In genomic region chr7:19989906-19990305, GRCh38 we compare ENCODE assay signal across 14 cellular contexts.
DNase-seq lines count a peak whose midpoint lies in the region; ATAC-seq, FAIRE-seq and TF ChIP-seq lines count a peak whose summit lies in the region.
"Had no signal": no experiment of that assay in that cellular context is flagged by ENCODE, and none has a peak within 500 bp of the region (broad histone marks: within the 10 kb centered on the region; RNA-seq: fewer than 3 reads in every experiment).

No MANE protein-coding gene starts in this region.

- H2BK120ac ChIP-seq in mesenchymal stem cell (ENCODE audit: low read depth, low read length) = no peak overlapping the region

- FAIRE-seq in H54 (lab: Jason Lieb, UNC) = peak; percentile 11
- FAIRE-seq: GM12892, GM19239 had no signal

- TF ChIP-seq CTCF in smooth muscle cell (IDR thresholded peaks at IDR 0.05; ENCODE audit: borderline replicate concordance, insufficient read depth, poor library complexity, severe bottlenecking) = no peak
- TF ChIP-seq CTCF in upper lobe of left lung (IDR thresholded peaks at IDR 0.05) = no peak

- H3K79me2 ChIP-seq in smooth muscle cell (ENCODE audit: low read depth) = no peaks in the 10 kb centered on the region

- no CpG with 5 or more reads among the region's 2 CpGs for WGBS in mesenchymal stem cell
- WGBS in smooth muscle cell (ENCODE audit: low lambda C conversion rate) = 27% methylated on average over 2 of the region's 2 CpGs
- 52 to 56% methylated on average over 2 of the region's 2 CpGs for WGBS in upper lobe of left lung, 2 donors

- no peaks in the 10 kb centered on the region for H4K20me1 ChIP-seq in smooth muscle cell (ENCODE audit: low read depth)

- H3K4me2 ChIP-seq in mesenchymal stem cell (ENCODE audit: low read length, poor library complexity, severe bottlenecking) (no peak overlapping the region), smooth muscle cell (peak overlapping the region; percentile 58)

- DNase-seq in H54 (ENCODE audit: insufficient read length, low spot score) = no peak
- DNase-seq in SK-N-MC (ENCODE audit: low read depth, low spot score) = no peak
- peak; percentile 6 for DNase-seq in mesenchymal stem cell
- DNase-seq in smooth muscle cell (lab: John Stamatoyannopoulos, UW; ENCODE audit: unreplicated experiment) = no peak
- DNase-seq in upper lobe of left lung = no peak
- no peak for DNase-seq in NCI-H1694 treated with DMSO at 0.1 percent for 48 hours (lab: John Stamatoyannopoulos, UW)
- no peak for DNase-seq in posterior vena cava (ENCODE audit: low spot score)
- DNase-seq: BE2C; CD4-positive, alpha-beta memory T cell; DMS79; H7 had no signal

- H3K27ac ChIP-seq in SK-N-MC = peak overlapping the region; percentile 26; the same call in 1 of the 2 replicates
- H3K27ac ChIP-seq in mesenchymal stem cell (ENCODE audit: low read length, poor library complexity, severe bottlenecking) = no peak overlapping the region
- no peak overlapping the region for H3K27ac ChIP-seq in smooth muscle cell (ENCODE audit: low read depth)
- H3K27ac ChIP-seq in upper lobe of left lung = no peak overlapping the region
- H3K27ac ChIP-seq: C4-2B had no signal

- H2BK15ac ChIP-seq in mesenchymal stem cell (ENCODE audit: low read depth, poor library complexity, severe bottlenecking) = no peak overlapping the region

- no peak overlapping the region for H2BK5ac ChIP-seq in mesenchymal stem cell (ENCODE audit: low read depth, low read length, poor library complexity, severe bottlenecking)

- no peak overlapping the region for H3K4ac ChIP-seq in mesenchymal stem cell (ENCODE audit: low read depth in 1 of 2, low read length in 2 of 2)

- H2AK5ac ChIP-seq in mesenchymal stem cell (ENCODE audit: low read length, severe bottlenecking) = no peak overlapping the region

- TF ChIP-seq EP300 in upper lobe of left lung (IDR thresholded peaks at IDR 0.05) = no peak

- no peak overlapping the region for H3K9ac ChIP-seq in SK-N-MC (ENCODE audit: insufficient read length)
- H3K9ac ChIP-seq in mesenchymal stem cell (ENCODE audit: low read length) = no peak overlapping the region
- H3K9ac ChIP-seq in smooth muscle cell (ENCODE audit: low read depth) = no peak overlapping the region

- no peak overlapping the region for H2BK12ac ChIP-seq in mesenchymal stem cell (ENCODE audit: low read length in 2 of 2)

- no peak overlapping the region for H3K23ac ChIP-seq in mesenchymal stem cell (ENCODE audit: low read length in 2 of 2)

- H4K91ac ChIP-seq in mesenchymal stem cell (ENCODE audit: low read length) = no peak overlapping the region

- H3K4me3 ChIP-seq in SK-N-MC (no peak overlapping the region), mesenchymal stem cell (ENCODE audit: insufficient read depth in 1 of 2, low read depth in 1 of 2, low read length in 2 of 2) (no peak overlapping the region), smooth muscle cell (no peak overlapping the region), upper lobe of left lung (no peak overlapping the region)

- intact Hi-C loops in posterior vena cava (cut with DNase I) = no loop called here

- H3K27me3 ChIP-seq in mesenchymal stem cell (ENCODE audit: control insufficient read depth in 1 of 2, insufficient read depth in 1 of 2, low read length in 2 of 2) = no peaks in the 10 kb centered on the region
- no peaks in the 10 kb centered on the region for H3K27me3 ChIP-seq in smooth muscle cell (ENCODE audit: low read depth)
- H3K27me3 ChIP-seq in upper lobe of left lung = no peaks in the 10 kb centered on the region
- H3K27me3 ChIP-seq: BE2C had no signal

- no peaks in the 10 kb centered on the region for H3K79me1 ChIP-seq in mesenchymal stem cell (replicated peaks; ENCODE audit: low read length, poor library complexity, severe bottlenecking)

- no peak overlapping the region for H3K18ac ChIP-seq in mesenchymal stem cell (ENCODE audit: low read depth in 1 of 2, low read length in 2 of 2)

- H3K9me3 ChIP-seq in SK-N-MC (ENCODE audit: low read depth, low read length) (no peaks in the 10 kb centered on the region), mesenchymal stem cell (ENCODE audit: control insufficient read depth, low read length) (peaks cover 8% of the 10 kb centered on the region), smooth muscle cell (replicated peaks; ENCODE audit: low read depth) (no peaks in the 10 kb centered on the region), upper lobe of left lung (no peaks in the 10 kb centered on the region)
- H3K9me3 ChIP-seq: BE2C had no signal

- H3K4me1 ChIP-seq in mesenchymal stem cell (ENCODE audit: control insufficient read depth, insufficient read depth, low read depth, low read length) = no peaks in the 10 kb centered on the region
- H3K4me1 ChIP-seq in smooth muscle cell (ENCODE audit: low read depth) = no peaks in the 10 kb centered on the region
- no peaks in the 10 kb centered on the region for H3K4me1 ChIP-seq in upper lobe of left lung
- H3K4me1 ChIP-seq: BE2C had no signal

- ATAC-seq in upper lobe of left lung (ENCODE audit: low FRiP score in 2 of 2) = no peak

- H3K36me3 ChIP-seq in SK-N-MC (ENCODE audit: insufficient read depth, low read length) (no peaks in the 10 kb centered on the region), mesenchymal stem cell (ENCODE audit: control insufficient read depth in 1 of 2, insufficient read depth in 2 of 2, low read depth in 1 of 2, low read length in 2 of 2) (no peaks in the 10 kb centered on the region), smooth muscle cell (ENCODE audit: low read depth) (no peaks in the 10 kb centered on the region), upper lobe of left lung (no peaks in the 10 kb centered on the region)
- H3K36me3 ChIP-seq: BE2C had no signal

- no peak overlapping the region for H4K8ac ChIP-seq in mesenchymal stem cell (ENCODE audit: low read length)

- TF ChIP-seq POLR2A in H54 (IDR thresholded peaks at IDR 0.05; ENCODE audit: low read depth, low read length) (no peak), upper lobe of left lung (IDR thresholded peaks at IDR 0.05) (no peak)

- no peak overlapping the region for H2AFZ ChIP-seq in mesenchymal stem cell (ENCODE audit: low read depth, low read length)
- H2AFZ ChIP-seq in smooth muscle cell (ENCODE audit: low read depth) = no peak overlapping the region

- no peak overlapping the region for H3K14ac ChIP-seq in mesenchymal stem cell (ENCODE audit: low read length in 2 of 2)

- no peaks in the 10 kb centered on the region for H3F3A ChIP-seq in smooth muscle cell (ENCODE audit: low read depth)
